1 cellular context compared by ENCODE assay signal in genomic region chr12:53966385-53967133, GRCh38.
TF ChIP-seq lines count a peak whose summit lies in the region.

No MANE protein-coding gene starts in this region.

TF ChIP-seq in endothelial cell of umbilical vein, 7 proteins besides CTCF, POLR2A, EP300 and RAD21:
- TF ChIP-seq MAX (IDR thresholded peaks at IDR 0.05; ENCODE audit: insufficient read depth, insufficient read length) (no peak), EZH2 (IDR thresholded peaks at IDR 0.05; ENCODE audit: borderline replicate concordance, low read depth, low read length, severe bottlenecking) (peak; percentile 100)
